20 cellular contexts compared by ENCODE assay signal in genomic region chr7:143259765-143260164, GRCh38. TPM values are rescaled to one million over a fixed set of nuclear protein-coding genes. Genes with fewer than 3 reads are reported as not detected.
DNase-seq lines count a peak whose midpoint lies in the region; ATAC-seq and TF ChIP-seq lines count a peak whose summit lies in the region.
"Had no signal": no experiment of that assay in that cellular context is flagged by ENCODE, and none has a peak within 500 bp of the region (broad histone marks: within the 10 kb centered on the region; RNA-seq: fewer than 3 reads in every experiment).

No MANE protein-coding gene starts in this region.

- H3K4me3 Mint-ChIP-seq in activated naive CD4-positive, alpha-beta T cell treated with anti-CD3 and anti-CD28 coated beads for 36 hours: no peak overlapping the region
- no peak overlapping the region for H3K4me3 Mint-ChIP-seq in progenitor cell of endocrine pancreas (ENCODE audit: low read depth)
- H3K4me3 Mint-ChIP-seq: H9 had no signal

- in situ Hi-C loops in mammary epithelial cell (cut with MboI; ENCODE audit: low sequenced_read_pairs in 2 of 2): no loop called here

- WGBS in mammary epithelial cell (ENCODE audit: low coverage, missing lambda C conversion rate): 93% methylated on average over 2 of the region's 2 CpGs
- 75 to 86% methylated on average over 2 of the region's 2 CpGs for WGBS in gastroesophageal sphincter (ENCODE audit: low coverage in 1 of 2), 2 donors

- H3K4me1 Mint-ChIP-seq in activated naive CD4-positive, alpha-beta T cell treated with anti-CD3 and anti-CD28 coated beads for 36 hours (ENCODE audit: low read depth): peaks cover 67% of the 10 kb centered on the region
- H3K4me1 Mint-ChIP-seq in progenitor cell of endocrine pancreas (ENCODE audit: low read depth): peaks cover 15% of the 10 kb centered on the region

- H3K27me3 ChIP-seq in mammary epithelial cell (ENCODE audit: insufficient read depth, low read length) (no peaks in the 10 kb centered on the region), gastroesophageal sphincter (no peaks in the 10 kb centered on the region)
- H3K27me3 ChIP-seq: pancreas had no signal

- H3K27me3 Mint-ChIP-seq in activated naive CD4-positive, alpha-beta T cell treated with anti-CD3 and anti-CD28 coated beads for 36 hours (ENCODE audit: low read depth): no peaks in the 10 kb centered on the region
- no peaks in the 10 kb centered on the region for H3K27me3 Mint-ChIP-seq in progenitor cell of endocrine pancreas

- BruUV-seq in mammary epithelial cell (replicated peaks; lab: Mats Ljungman, UMichigan): no TSS peak

- DNase-seq in activated naive CD4-positive, alpha-beta T cell treated with anti-CD3 and anti-CD28 coated beads for 36 hours: no peak
- no peak for DNase-seq in activated naive CD4-positive, alpha-beta T cell treated with Interleukin-2 at 50 U/mL for 16 hours
- DNase-seq in LoVo (ENCODE audit: low spot score): peak; percentile 82
- DNase-seq in mammary epithelial cell: peak; percentile 73
- DNase-seq in progenitor cell of endocrine pancreas (ENCODE audit: low spot score, unreplicated experiment): no peak
- DNase-seq in NCI-H1694 (lab: John Stamatoyannopoulos, UW): no peak
- DNase-seq in left lobe of liver (ENCODE audit: low spot score): no peak
- DNase-seq: ACHN; activated T-cell treated with anti-CD3 and anti-CD28 coated beads, Interleukin-2, amount 50 U/mL, for 72 hours; cortex of kidney; H9; kidney glomerular epithelial cell; MV-4-11; pancreas; stimulated activated naive CD8-positive, alpha-beta T cell treated with anti-CD3 and anti-CD28 coated beads, Interleukin-15, Interleukin-2, amounts not matched to agents 100 U/mL and 50 U/mL, for 24 hours had no signal

- intact Hi-C loops in activated naive CD4-positive, alpha-beta T cell treated with anti-CD3 and anti-CD28 coated beads for 36 hours (cut with micrococcal nuclease): loop anchor here (1.0 to 10.0 kb wide), 3 partner anchors 8 to 1575 kb away; partner anchors contain the start of gene TPK1
- intact Hi-C loops in mammary epithelial cell (cut with micrococcal nuclease): no loop called here

- TF ChIP-seq CTCF in mammary epithelial cell (conservative IDR thresholded peaks at IDR 0.05 in 1 of 2, IDR thresholded peaks at IDR 0.05 in 1 of 2; ENCODE audit: extremely low read depth in 1 of 2, insufficient read depth in 1 of 2, low read depth in 1 of 2, low read length in 2 of 2) (no peak), progenitor cell of endocrine pancreas (IDR thresholded peaks at IDR 0.05; ENCODE audit: unreplicated experiment) (no peak), gastroesophageal sphincter (IDR thresholded peaks at IDR 0.05) (no peak)

- H2AFZ ChIP-seq in mammary epithelial cell (ENCODE audit: low read depth, low read length): peak overlapping the region; percentile 25

- dilution Hi-C loops in mammary epithelial cell (cut with HindIII; ENCODE audit: low sequenced_read_pairs): no loop called here

- H3K9me3 ChIP-seq in mammary epithelial cell (replicated peaks; ENCODE audit: insufficient read depth, low read length): no peaks in the 10 kb centered on the region
- no peaks in the 10 kb centered on the region for H3K9me3 ChIP-seq in gastroesophageal sphincter
- H3K9me3 ChIP-seq: pancreas had no signal

- TF ChIP-seq POLR2A in gastroesophageal sphincter (IDR thresholded peaks at IDR 0.05): no peak

- CTCF ChIA-PET in activated naive CD4-positive, alpha-beta T cell treated with anti-CD3 and anti-CD28 coated beads for 36 hours (lab: Charles Lee): interaction anchor here (0.6 to 1.8 kb wide), 3 partner anchors 19 to 40 kb away, joined by 3 to 15 read pairs (median 11); no protein-coding TSS in a partner anchor
- CTCF ChIA-PET in mammary epithelial cell (lab: Charles Lee; ENCODE audit: low non-redundant PET): no interaction called here

- peaks cover 16% of the 10 kb centered on the region for H3K79me2 ChIP-seq in mammary epithelial cell (ENCODE audit: insufficient read depth, low read length)

- H4K20me1 ChIP-seq in mammary epithelial cell (ENCODE audit: insufficient read depth, low read length): no peaks in the 10 kb centered on the region

- peak overlapping the region; percentile 85 for H3K27ac Mint-ChIP-seq in activated naive CD4-positive, alpha-beta T cell treated with anti-CD3 and anti-CD28 coated beads for 36 hours
- peak overlapping the region; percentile 46 for H3K27ac Mint-ChIP-seq in progenitor cell of endocrine pancreas
- H3K27ac Mint-ChIP-seq: H9 had no signal

- no peak overlapping the region for H3K9ac ChIP-seq in mammary epithelial cell (ENCODE audit: insufficient read depth, low read length)

- no peak for TF ChIP-seq EP300 in gastroesophageal sphincter (IDR thresholded peaks at IDR 0.05)

- H3K27ac ChIP-seq in mammary epithelial cell (ENCODE audit: insufficient read depth, low read depth, low read length): no peak overlapping the region
- H3K27ac ChIP-seq in gastroesophageal sphincter: no peak overlapping the region

- H3K36me3 ChIP-seq in mammary epithelial cell (ENCODE audit: insufficient read depth, low read length) (no peaks in the 10 kb centered on the region), gastroesophageal sphincter (no peaks in the 10 kb centered on the region)
- H3K36me3 ChIP-seq: pancreas had no signal

- H3K9me3 Mint-ChIP-seq in activated naive CD4-positive, alpha-beta T cell treated with anti-CD3 and anti-CD28 coated beads for 36 hours: peaks cover 1% of the 10 kb centered on the region
- no peaks in the 10 kb centered on the region for H3K9me3 Mint-ChIP-seq in progenitor cell of endocrine pancreas (ENCODE audit: low read depth)
- H3K9me3 Mint-ChIP-seq: activated T-cell treated with anti-CD3 and anti-CD28 coated beads, Interleukin-2, amount 50 U/mL, for 72 hours had no signal

- H3K4me2 ChIP-seq in mammary epithelial cell (ENCODE audit: insufficient read depth, low read depth, low read length): no peak overlapping the region
- H3K4me2 ChIP-seq: smooth muscle cell had no signal

- H3K4me3 ChIP-seq in mammary epithelial cell (replicated peaks in 1 of 3; ENCODE audit: insufficient read depth in 1 of 3, low read depth in 2 of 3, low read length in 3 of 3): no peak overlapping the region
- no peak overlapping the region for H3K4me3 ChIP-seq in gastroesophageal sphincter
- H3K4me3 ChIP-seq: smooth muscle cell had no signal

- H3K4me1 ChIP-seq in mammary epithelial cell (ENCODE audit: insufficient read depth, low read length) (peaks cover 23% of the 10 kb centered on the region), gastroesophageal sphincter (peaks cover 0 to 16% (median 14%) of the 10 kb centered on the region in 3 donors)

- peaks cover 14% of the 10 kb centered on the region for H3K36me3 Mint-ChIP-seq in activated naive CD4-positive, alpha-beta T cell treated with anti-CD3 and anti-CD28 coated beads for 36 hours (ENCODE audit: low read depth)
- H3K36me3 Mint-ChIP-seq in progenitor cell of endocrine pancreas (ENCODE audit: insufficient read depth): peaks cover 3% of the 10 kb centered on the region

- ATAC-seq in gastroesophageal sphincter (no peak), left lobe of liver (no peak)
- ATAC-seq: Right ventricle myocardium inferior; stimulated activated naive CD8-positive, alpha-beta T cell treated with anti-CD3 and anti-CD28 coated beads, Interleukin-15, Interleukin-2, amounts not matched to agents 100 U/mL and 50 U/mL, for 24 hours had no signal

RNA-seq across cellular contexts. Expression of gene GSTK1, which starts 3.5 kb away (rescaled TPM):
- total RNA-seq in activated naive CD4-positive, alpha-beta T cell treated with anti-CD3 and anti-CD28 coated beads for 36 hours: 100 to 1,000 TPM; 186 to 187 TPM
- total RNA-seq in mammary epithelial cell (100 to 1,000 TPM; 111 to 118 TPM), progenitor cell of endocrine pancreas (110 and 114 TPM in 2 replicates), gastroesophageal sphincter (100 to 1,000 TPM in 3 of 4 donors, 10 to 100 TPM in 1; 98.1 to 128 (median 120) TPM), left lobe of liver (261 TPM)
- polyA plus RNA-seq in mammary epithelial cell: 155 TPM
- polyA minus RNA-seq in mammary epithelial cell: 123 TPM

RNA-seq across cellular contexts. Expression of gene TMEM139, which starts 25.0 kb away (rescaled TPM):
- under 1 TPM; 0.64 to 0.74 TPM for total RNA-seq in activated naive CD4-positive, alpha-beta T cell treated with anti-CD3 and anti-CD28 coated beads for 36 hours
- total RNA-seq in mammary epithelial cell: 10 to 100 TPM; 17.9 to 38.8 TPM
- 24.8 TPM for polyA plus RNA-seq in mammary epithelial cell
- 9.4 TPM for polyA minus RNA-seq in mammary epithelial cell
- total RNA-seq in progenitor cell of endocrine pancreas: 4.7 and 5.1 TPM in 2 replicates
- 1 to 10 TPM in 1 of 4 donors, under 1 TPM in 2, not detected in 1; 0.40 to 1.4 (median 0.49) TPM for total RNA-seq in gastroesophageal sphincter
- 22.0 TPM for total RNA-seq in left lobe of liver

RNA-seq across cellular contexts. Expression of gene CASP2, which starts 28.4 kb away (rescaled TPM):
- total RNA-seq in activated naive CD4-positive, alpha-beta T cell treated with anti-CD3 and anti-CD28 coated beads for 36 hours: 100 to 1,000 TPM; 116 to 124 TPM
- total RNA-seq in mammary epithelial cell (10 to 100 TPM; 18.3 to 43.5 TPM), progenitor cell of endocrine pancreas (65.5 and 68.9 TPM in 2 replicates), gastroesophageal sphincter (10 to 100 TPM; 10.1 to 14.5 (median 13.6) TPM), left lobe of liver (8.4 TPM)
- 24.6 TPM for polyA plus RNA-seq in mammary epithelial cell
- 77.0 TPM for polyA minus RNA-seq in mammary epithelial cell

RNA-seq across cellular contexts. Expression of gene TAS2R40, which starts 37.9 kb away (rescaled TPM):
- total RNA-seq in activated naive CD4-positive, alpha-beta T cell treated with anti-CD3 and anti-CD28 coated beads for 36 hours: not detected
- total RNA-seq in mammary epithelial cell: not detected
- polyA plus RNA-seq in mammary epithelial cell: not detected
- not detected for polyA minus RNA-seq in mammary epithelial cell
- total RNA-seq in progenitor cell of endocrine pancreas: not detected in 2 replicates
- total RNA-seq in gastroesophageal sphincter: not detected
- total RNA-seq in left lobe of liver: not detected
- total RNA-seq: activated T-cell treated with anti-CD3 and anti-CD28 coated beads, Interleukin-2, amount 50 U/mL, for 72 hours; H9; mucosa of gallbladder; pancreas; Right ventricle myocardium inferior; smooth muscle cell; T-helper 2 cell treated with Interferon-gamma antibody and Interleukin-4, amounts not matched to agents 100 ng/mL and 5 ng/mL, for 36 hours had no signal
- polyA plus RNA-seq: pancreas, smooth muscle cell had no signal

RNA-seq across cellular contexts. Expression of gene CLCN1, which starts 56.1 kb away (rescaled TPM):
- not detected for total RNA-seq in activated naive CD4-positive, alpha-beta T cell treated with anti-CD3 and anti-CD28 coated beads for 36 hours
- total RNA-seq in mammary epithelial cell (under 1 TPM in 1 of 2 donors, not detected in 1; under 0.01 TPM), progenitor cell of endocrine pancreas (0.09 and 0.14 TPM in 2 replicates), gastroesophageal sphincter (not detected), left lobe of liver (not detected)
- polyA plus RNA-seq in mammary epithelial cell: 0.09 TPM
- polyA minus RNA-seq in mammary epithelial cell: not detected
- total RNA-seq: Right ventricle myocardium inferior; smooth muscle cell; T-helper 2 cell treated with Interferon-gamma antibody and Interleukin-4, amounts not matched to agents 100 ng/mL and 5 ng/mL, for 36 hours had no signal
- polyA plus RNA-seq: smooth muscle cell had no signal

Comparison
In these comparisons a context has a peak if more than half of its experiments do, and no peak if none do; other contexts are left out.
1. DNase-seq: peak in LoVo (single experiment) and mammary epithelial cell (single experiment); none in activated naive CD4-positive, alpha-beta T cell treated with anti-CD3 and anti-CD28 coated beads for 36 hours (single experiment), activated naive CD4-positive, alpha-beta T cell treated with Interleukin-2 at 50 U/mL for 16 hours (single experiment), progenitor cell of endocrine pancreas (single experiment), NCI-H1694 (single experiment) and left lobe of liver (single experiment).